Comparison of ENCODE assay signal across 11 cellular contexts in genomic region chr4:158775091-158775651, GRCh38. TPM values are rescaled to one million over a fixed set of nuclear protein-coding genes. Genes with fewer than 3 reads are reported as not detected.
DNase-seq lines count a peak whose midpoint lies in the region; FAIRE-seq and TF ChIP-seq lines count a peak whose summit lies in the region.
"Had no signal": no experiment of that assay in that cellular context is flagged by ENCODE, and none has a peak within 500 bp of the region (broad histone marks: within the 10 kb centered on the region; RNA-seq: fewer than 3 reads in every experiment).

No MANE protein-coding gene starts in this region.

- H3K36me3 Mint-ChIP-seq in type B pancreatic cell: no peaks in the 10 kb centered on the region

- H3K9me3 ChIP-seq in Peyer's patch: no peaks in the 10 kb centered on the region
- no peaks in the 10 kb centered on the region for H3K9me3 ChIP-seq in endothelial cell of umbilical vein (replicated peaks; ENCODE audit: control insufficient read depth, insufficient read depth, low read length)

- H3K27me3 Mint-ChIP-seq in type B pancreatic cell: no peaks in the 10 kb centered on the region

- H3K27me3 ChIP-seq in Peyer's patch (no peaks in the 10 kb centered on the region), endothelial cell of umbilical vein (ENCODE audit: control insufficient read depth in 2 of 2, insufficient read depth in 2 of 2, low read length in 2 of 2) (no peaks in the 10 kb centered on the region)

- peak overlapping the region; percentile 50 for H3K9ac ChIP-seq in endothelial cell of umbilical vein (replicated peaks; ENCODE audit: extremely low read depth, insufficient read depth, low read length)

- H3K27ac Mint-ChIP-seq in type B pancreatic cell: peak overlapping the region; percentile 22
- H3K27ac Mint-ChIP-seq: activated B cell treated with CpG ODN at 0.5 μM for 24 hours had no signal

- DNase-seq in Peyer's patch: no peak
- peak; percentile 94 for DNase-seq in endothelial cell of umbilical vein (ENCODE audit: low read depth, low spot score)
- peak; percentile 78 for DNase-seq in medulla oblongata (ENCODE audit: extremely low spot score)
- no peak for DNase-seq in type B pancreatic cell (ENCODE audit: extremely low spot score, unreplicated experiment)
- no peak for DNase-seq in stimulated activated naive CD4-positive, alpha-beta T cell (lab: John Stamatoyannopoulos, UW)
- DNase-seq in stimulated activated CD4-positive, alpha-beta T cell treated with anti-CD3 and anti-CD28 coated beads, Interleukin-2, amount 100 ng/mL, for 24 hours: no peak
- DNase-seq in HuH-7.5 (ENCODE audit: low spot score): no peak
- DNase-seq in activated CD4-positive, alpha-beta T cell treated with anti-CD3 and anti-CD28 coated beads, Interleukin-2, amount 50 U/mL, for 4 hours: no peak
- DNase-seq: activated B cell treated with CpG ODN at 0.5 μM for 24 hours, NCI-H187 treated with DMSO at 0.1 percent for 48 hours had no signal

- H2AFZ ChIP-seq in endothelial cell of umbilical vein (ENCODE audit: low read depth, low read length): peak overlapping the region; percentile 90

- peaks cover 2% of the 10 kb centered on the region for H4K20me1 ChIP-seq in endothelial cell of umbilical vein (replicated peaks; ENCODE audit: control insufficient read depth, extremely low read depth, insufficient read depth, low read length)

- no peak overlapping the region for H3K4me3 Mint-ChIP-seq in type B pancreatic cell
- H3K4me3 Mint-ChIP-seq: activated B cell treated with CpG ODN at 0.5 μM for 24 hours had no signal

- peaks cover 0 to 46% (median 2%) of the 10 kb centered on the region in 4 donors for H3K4me1 ChIP-seq in Peyer's patch
- peaks cover 34% of the 10 kb centered on the region for H3K4me1 ChIP-seq in endothelial cell of umbilical vein (ENCODE audit: control insufficient read depth, extremely low read depth, insufficient read depth, low read length)

- TF ChIP-seq CTCF in Peyer's patch (IDR thresholded peaks at IDR 0.05) (no peak), endothelial cell of umbilical vein (IDR thresholded peaks at IDR 0.05; ENCODE audit: extremely low read depth in 1 of 2, insufficient read depth in 1 of 2, low read depth in 1 of 2, low read length in 2 of 2) (no peak), type B pancreatic cell (conservative IDR thresholded peaks at IDR 0.05) (no peak)

- H3K79me2 ChIP-seq in endothelial cell of umbilical vein (ENCODE audit: control insufficient read depth, insufficient read depth, low read length): peaks cover 25% of the 10 kb centered on the region

- POLR2A ChIA-PET in endothelial cell of umbilical vein (lab: Charles Lee): interaction anchor here (1.0 to 1.1 kb wide), 2 partner anchors 13 to 35 kb away, joined by 3 to 4 read pairs; no protein-coding TSS in a partner anchor

- no peaks in the 10 kb centered on the region for H3K9me1 ChIP-seq in endothelial cell of umbilical vein (replicated peaks; ENCODE audit: control insufficient read depth, extremely low read depth, insufficient read depth, low read length)

- H3K36me3 ChIP-seq in Peyer's patch (no peaks in the 10 kb centered on the region), endothelial cell of umbilical vein (ENCODE audit: control insufficient read depth in 2 of 2, extremely low read depth in 1 of 2, insufficient read depth in 2 of 2, low read length in 2 of 2) (no peaks in the 10 kb centered on the region)

- H3K27ac ChIP-seq in Peyer's patch (peak overlapping the region in 3 of 4 donors; percentile 6 to 49 (median 20)), endothelial cell of umbilical vein (ENCODE audit: insufficient read depth, low read depth, low read length) (peak overlapping the region; percentile 69)

- peak; percentile 86 for FAIRE-seq in endothelial cell of umbilical vein (lab: Jason Lieb, UNC)

- dilution Hi-C loops in endothelial cell of umbilical vein (cut with MboI; ENCODE audit: extremely low pct_ligation_motif_present, low sequenced_read_pairs): no loop called here

- H3K4me3 ChIP-seq in Peyer's patch (no peak overlapping the region), endothelial cell of umbilical vein (replicated peaks in 1 of 3; ENCODE audit: insufficient read depth in 1 of 3, low read depth in 1 of 3, low read length in 3 of 3) (peak overlapping the region in 1 of 3 experiments; percentile 14)
- H3K4me3 ChIP-seq: skin epidermis had no signal

- CTCF ChIA-PET in endothelial cell of umbilical vein (lab: Charles Lee): interaction anchor here (0.9 to 1.3 kb wide), 7 partner anchors 8 to 77 kb away, joined by 3 to 10 read pairs (median 4); no protein-coding TSS in a partner anchor

- no peaks in the 10 kb centered on the region for H3K9me3 Mint-ChIP-seq in type B pancreatic cell

- BruUV-seq in endothelial cell of umbilical vein (replicated peaks; lab: Mats Ljungman, UMichigan): no TSS peak

- H3K4me1 Mint-ChIP-seq in type B pancreatic cell (ENCODE audit: unreplicated experiment): peaks cover 29% of the 10 kb centered on the region

- peak overlapping the region; percentile 81 for H3K4me2 ChIP-seq in endothelial cell of umbilical vein (ENCODE audit: insufficient read depth, low read length)

- TF ChIP-seq POLR2A in Peyer's patch (IDR thresholded peaks at IDR 0.05) (no peak), endothelial cell of umbilical vein (IDR thresholded peaks at IDR 0.05; ENCODE audit: low read depth, low read length) (no peak)

- intact Hi-C loops in endothelial cell of umbilical vein (cut with micrococcal nuclease): loop anchor here (1.0 kb wide), 1 partner anchor 35 kb away; no protein-coding TSS in a partner anchor

TF ChIP-seq in endothelial cell of umbilical vein, 7 proteins besides CTCF, POLR2A, EP300 and RAD21:
- TF ChIP-seq EZH2 (IDR thresholded peaks at IDR 0.05; ENCODE audit: borderline replicate concordance, low read depth, low read length, severe bottlenecking) (no peak), POLR2AphosphoS5 (IDR thresholded peaks at IDR 0.05; ENCODE audit: insufficient read depth, low read depth, low read length) (no peak), MAX (IDR thresholded peaks at IDR 0.05; ENCODE audit: insufficient read depth, insufficient read length) (no peak), FOS (IDR thresholded peaks at IDR 0.05; ENCODE audit: borderline replicate concordance, insufficient read depth, low read length) (peak; percentile 40), JUN (IDR thresholded peaks at IDR 0.05; ENCODE audit: borderline replicate concordance, insufficient read depth, insufficient read length, low read depth) (peak; percentile 36), MYC (IDR thresholded peaks at IDR 0.05; ENCODE audit: low read depth, low read length) (no peak), GATA2 (IDR thresholded peaks at IDR 0.05; ENCODE audit: insufficient read depth, insufficient read length, low read depth, low read length) (no peak)

RNA-seq across cellular contexts. Expression of gene FNIP2, which starts 6.3 kb away (rescaled TPM):
- total RNA-seq in Peyer's patch (10 to 100 TPM; 31.9 to 40.8 (median 38.6) TPM), endothelial cell of umbilical vein (13.6 and 14.4 TPM in 2 replicates), type B pancreatic cell (ENCODE audit: low replicate concordance) (31.0 and 36.5 TPM in 2 replicates)
- 2.6 and 4.5 TPM in 2 replicates for polyA plus RNA-seq in endothelial cell of umbilical vein
- 3.5 and 4.2 TPM in 2 replicates for polyA plus RNA-seq in endothelial cell of umbilical vein (2011; cell fraction: cytosol; rRNA removed)
- polyA plus RNA-seq in endothelial cell of umbilical vein (2011; cell fraction: nucleus; rRNA removed): 7.5 and 8.0 TPM in 2 replicates
- polyA plus RNA-seq in endothelial cell of umbilical vein (2012): 3.1 and 4.1 TPM in 2 replicates
- 15.5 and 16.7 TPM in 2 replicates for polyA minus RNA-seq in endothelial cell of umbilical vein
- 0.51 TPM for polyA minus RNA-seq in endothelial cell of umbilical vein (2011; cell fraction: cytosol; rRNA and poly(A)+ RNA removed)
- polyA minus RNA-seq in endothelial cell of umbilical vein (2011; cell fraction: nucleus; rRNA and poly(A)+ RNA removed): 26.0 and 35.9 TPM in 2 replicates
- total RNA-seq: activated B cell treated with CpG ODN at 0.5 μM for 24 hours had no signal

RNA-seq across cellular contexts. Expression of gene PPID, which starts 52.0 kb away (rescaled TPM):
- 10 to 100 TPM; 21.9 to 60.2 (median 28.3) TPM for total RNA-seq in Peyer's patch
- total RNA-seq in endothelial cell of umbilical vein: 24.7 and 25.7 TPM in 2 replicates
- polyA plus RNA-seq in endothelial cell of umbilical vein: 11.1 and 11.5 TPM in 2 replicates
- polyA plus RNA-seq in endothelial cell of umbilical vein (2011; cell fraction: cytosol; rRNA removed): 13.3 and 14.8 TPM in 2 replicates
- polyA plus RNA-seq in endothelial cell of umbilical vein (2011; cell fraction: nucleus; rRNA removed): 10.1 and 14.7 TPM in 2 replicates
- polyA plus RNA-seq in endothelial cell of umbilical vein (2012): 22.5 and 35.0 TPM in 2 replicates
- 2.6 and 5.0 TPM in 2 replicates for polyA minus RNA-seq in endothelial cell of umbilical vein
- polyA minus RNA-seq in endothelial cell of umbilical vein (2011; cell fraction: cytosol; rRNA and poly(A)+ RNA removed): 2.6 TPM
- 4.0 and 7.9 TPM in 2 replicates for polyA minus RNA-seq in endothelial cell of umbilical vein (2011; cell fraction: nucleus; rRNA and poly(A)+ RNA removed)
- total RNA-seq in type B pancreatic cell (ENCODE audit: low replicate concordance): 34.6 and 40.6 TPM in 2 replicates

Comparison
In these comparisons a context has a peak if more than half of its experiments do, and no peak if none do; other contexts are left out.
1. DNase-seq: peak in endothelial cell of umbilical vein (single experiment) and medulla oblongata (single experiment); none in Peyer's patch (0 of 3), type B pancreatic cell (single experiment), stimulated activated naive CD4-positive, alpha-beta T cell (0 of 6), stimulated activated CD4-positive, alpha-beta T cell treated with anti-CD3 and anti-CD28 coated beads, Interleukin-2, amount 100 ng/mL, for 24 hours (0 of 2), HuH-7.5 (single experiment) and activated CD4-positive, alpha-beta T cell treated with anti-CD3 and anti-CD28 coated beads, Interleukin-2, amount 50 U/mL, for 4 hours (0 of 2).